12 cellular contexts compared by ENCODE assay signal in genomic region chr5:131270809-131271208, GRCh38. TPM values are rescaled to one million over a fixed set of nuclear protein-coding genes. Genes with fewer than 3 reads are reported as not detected.
DNase-seq lines count a peak whose midpoint lies in the region; ATAC-seq and TF ChIP-seq lines count a peak whose summit lies in the region.
"Had no signal": no experiment of that assay in that cellular context is flagged by ENCODE, and none has a peak within 500 bp of the region (broad histone marks: within the 10 kb centered on the region; RNA-seq: fewer than 3 reads in every experiment).

No MANE protein-coding gene starts in this region.

- peaks cover 4% of the 10 kb centered on the region for H3K27me3 Mint-ChIP-seq in CD4-positive, CD25-positive, alpha-beta regulatory T cell
- H3K27me3 Mint-ChIP-seq in HFFc6 (ENCODE audit: insufficient read depth): no peaks in the 10 kb centered on the region
- H3K27me3 Mint-ChIP-seq in activated T-helper 1 cell treated with anti-CD3 and anti-CD28 coated beads, Interleukin-12 subunit alpha, Interleukin-12 subunit beta, Interleukin-2, Interleukin-4 antibody, amounts not matched to agents 30 ng/mL and 10 ng/mL and 1 ng/mL, durations not matched to agents 14 hours and 24 hours and 36 hours (ENCODE audit: insufficient read depth): no peaks in the 10 kb centered on the region

- H3K27ac Mint-ChIP-seq in CD4-positive, CD25-positive, alpha-beta regulatory T cell: peak overlapping the region; percentile 40 to 89 (median 83)
- H3K27ac Mint-ChIP-seq in HFFc6: peak overlapping the region; percentile 44
- peak overlapping the region; percentile 95 for H3K27ac Mint-ChIP-seq in activated T-helper 1 cell treated with anti-CD3 and anti-CD28 coated beads, Interleukin-12 subunit alpha, Interleukin-12 subunit beta, Interleukin-2, Interleukin-4 antibody, amounts not matched to agents 30 ng/mL and 10 ng/mL and 1 ng/mL, durations not matched to agents 14 hours and 24 hours and 36 hours

- H3K9me3 Mint-ChIP-seq in CD4-positive, CD25-positive, alpha-beta regulatory T cell: no peaks in the 10 kb centered on the region
- no peaks in the 10 kb centered on the region for H3K9me3 Mint-ChIP-seq in HFFc6
- peaks cover 4% of the 10 kb centered on the region for H3K9me3 Mint-ChIP-seq in activated T-helper 1 cell treated with anti-CD3 and anti-CD28 coated beads, Interleukin-12 subunit alpha, Interleukin-12 subunit beta, Interleukin-2, Interleukin-4 antibody, amounts not matched to agents 30 ng/mL and 10 ng/mL and 1 ng/mL, durations not matched to agents 14 hours and 24 hours and 36 hours

- peak overlapping the region; percentile 90 for H3K4me3 ChIP-seq in CD4-positive, CD25-positive, alpha-beta regulatory T cell (ENCODE audit: low read depth, low read length)
- H3K4me3 ChIP-seq: stomach had no signal

- peaks cover 13% of the 10 kb centered on the region for H3K36me3 ChIP-seq in CD4-positive, CD25-positive, alpha-beta regulatory T cell (ENCODE audit: control insufficient read depth, insufficient read depth, low read length)
- H3K36me3 ChIP-seq: stomach had no signal

- no peaks in the 10 kb centered on the region for H3K9me3 ChIP-seq in CD4-positive, CD25-positive, alpha-beta regulatory T cell (ENCODE audit: control insufficient read depth in 2 of 2, low read length in 2 of 2)
- H3K9me3 ChIP-seq: stomach had no signal

- TF ChIP-seq CTCF in HFFc6 (IDR thresholded peaks at IDR 0.05): no peak

- peaks cover 29 to 82% (median 60%) of the 10 kb centered on the region in 4 donors for H3K4me1 Mint-ChIP-seq in CD4-positive, CD25-positive, alpha-beta regulatory T cell
- H3K4me1 Mint-ChIP-seq in HFFc6 (ENCODE audit: low read depth): peaks cover 47% of the 10 kb centered on the region
- peaks cover 57% of the 10 kb centered on the region for H3K4me1 Mint-ChIP-seq in activated T-helper 1 cell treated with anti-CD3 and anti-CD28 coated beads, Interleukin-12 subunit alpha, Interleukin-12 subunit beta, Interleukin-2, Interleukin-4 antibody, amounts not matched to agents 30 ng/mL and 10 ng/mL and 1 ng/mL, durations not matched to agents 14 hours and 24 hours and 36 hours (ENCODE audit: low read depth)

- H3K4me3 Mint-ChIP-seq in CD4-positive, CD25-positive, alpha-beta regulatory T cell: peak overlapping the region; percentile 75 to 95 (median 85)
- peak overlapping the region; percentile 55 for H3K4me3 Mint-ChIP-seq in HFFc6
- peak overlapping the region; percentile 81 for H3K4me3 Mint-ChIP-seq in activated T-helper 1 cell treated with anti-CD3 and anti-CD28 coated beads, Interleukin-12 subunit alpha, Interleukin-12 subunit beta, Interleukin-2, Interleukin-4 antibody, amounts not matched to agents 30 ng/mL and 10 ng/mL and 1 ng/mL, durations not matched to agents 14 hours and 24 hours and 36 hours

- peak overlapping the region; percentile 87 for H3K27ac ChIP-seq in CD4-positive, CD25-positive, alpha-beta regulatory T cell (ENCODE audit: insufficient read depth, low read length, poor library complexity, severe bottlenecking)

- peaks cover 17% of the 10 kb centered on the region for H3K36me3 Mint-ChIP-seq in CD4-positive, CD25-positive, alpha-beta regulatory T cell
- H3K36me3 Mint-ChIP-seq in HFFc6 (ENCODE audit: low read depth): peaks cover 13% of the 10 kb centered on the region
- H3K36me3 Mint-ChIP-seq in activated T-helper 1 cell treated with anti-CD3 and anti-CD28 coated beads, Interleukin-12 subunit alpha, Interleukin-12 subunit beta, Interleukin-2, Interleukin-4 antibody, amounts not matched to agents 30 ng/mL and 10 ng/mL and 1 ng/mL, durations not matched to agents 14 hours and 24 hours and 36 hours (ENCODE audit: low read depth): peaks cover 22% of the 10 kb centered on the region

- TF ChIP-seq POLR2A in erythroblast (IDR thresholded peaks at IDR 0.05; ENCODE audit: low read length): no peak

- intact Hi-C loops in activated T-helper 1 cell treated with anti-CD3 and anti-CD28 coated beads, Interleukin-12 subunit alpha, Interleukin-12 subunit beta, Interleukin-2, Interleukin-4 antibody, amounts not matched to agents 30 ng/mL and 10 ng/mL and 1 ng/mL, durations not matched to agents 14 hours and 24 hours and 36 hours (cut with micrococcal nuclease): no loop called here
- intact Hi-C loops in left cardiac atrium (cut with DNase I): no loop called here

- peaks cover 82% of the 10 kb centered on the region for H3K4me1 ChIP-seq in CD4-positive, CD25-positive, alpha-beta regulatory T cell (ENCODE audit: control insufficient read depth, insufficient read depth, low read length, poor library complexity, severe bottlenecking)

- no peak for ATAC-seq in CD4-positive, CD25-positive, alpha-beta regulatory T cell (ENCODE audit: low read depth in 2 of 2)
- ATAC-seq in left cardiac atrium (no peak), GM18511 (IDR thresholded peaks at IDR 0.05; ENCODE audit: unreplicated experiment) (no peak)

- H3K27me3 ChIP-seq in CD4-positive, CD25-positive, alpha-beta regulatory T cell (ENCODE audit: control insufficient read depth, insufficient read depth, low read length): no peaks in the 10 kb centered on the region
- H3K27me3 ChIP-seq: stomach had no signal

- no peak for DNase-seq in CD4-positive, CD25-positive, alpha-beta regulatory T cell
- DNase-seq in HFFc6 (peak; percentile 58), kidney tubule cell (ENCODE audit: low spot score) (peak; percentile 50), left cardiac atrium (no peak), NCI-H69 (lab: John Stamatoyannopoulos, UW) (no peak), erythroblast (lab: John Stamatoyannopoulos, UW) (no peak)
- DNase-seq in activated T-helper 1 cell treated with anti-CD3 and anti-CD28 coated beads, Interleukin-12 subunit alpha, Interleukin-12 subunit beta, Interleukin-2, Interleukin-4 antibody, amounts not matched to agents 30 ng/mL and 10 ng/mL and 1 ng/mL, durations not matched to agents 14 hours and 24 hours and 36 hours (ENCODE audit: low spot score): no peak
- DNase-seq: DMS79 treated with DMSO at 0.1 percent for 48 hours, foreskin melanocyte, NCI-H510A, stomach had no signal

RNA-seq across cellular contexts. Expression of gene CDC42SE2, which starts 7.0 kb away (rescaled TPM):
- total RNA-seq in CD4-positive, CD25-positive, alpha-beta regulatory T cell: 241 TPM
- polyA plus RNA-seq in CD4-positive, CD25-positive, alpha-beta regulatory T cell: 100 to 1,000 TPM; 351 to 429 (median 379) TPM
- total RNA-seq in HFFc6 (2021; fragmentation: NEBNext Ultra II Directional; extraction: Animal tissue kit (Norgen Biotek cat#: 25700)): 10 to 100 TPM; 14.2 to 18.0 (median 16.4) TPM
- total RNA-seq in activated T-helper 1 cell treated with anti-CD3 and anti-CD28 coated beads, Interleukin-12 subunit alpha, Interleukin-12 subunit beta, Interleukin-2, Interleukin-4 antibody, amounts not matched to agents 30 ng/mL and 10 ng/mL and 1 ng/mL, durations not matched to agents 14 hours and 24 hours and 36 hours: 100.0 and 103 TPM in 2 replicates
- total RNA-seq in left cardiac atrium: 10 to 100 TPM; 12.8 to 15.4 TPM

Comparison
In these comparisons a context has a peak if more than half of its experiments do, and no peak if none do; other contexts are left out.
1. DNase-seq: peak in HFFc6 (single experiment) and kidney tubule cell (single experiment); none in CD4-positive, CD25-positive, alpha-beta regulatory T cell (0 of 3), activated T-helper 1 cell treated with anti-CD3 and anti-CD28 coated beads, Interleukin-12 subunit alpha, Interleukin-12 subunit beta, Interleukin-2, Interleukin-4 antibody, amounts not matched to agents 30 ng/mL and 10 ng/mL and 1 ng/mL, durations not matched to agents 14 hours and 24 hours and 36 hours (single experiment), left cardiac atrium (single experiment), NCI-H69 (single experiment) and erythroblast (0 of 2).
2. H3K27ac Mint-ChIP-seq: peak in every context shown above with its lines; median percentile 95 in activated T-helper 1 cell treated with anti-CD3 and anti-CD28 coated beads, Interleukin-12 subunit alpha, Interleukin-12 subunit beta, Interleukin-2, Interleukin-4 antibody, amounts not matched to agents 30 ng/mL and 10 ng/mL and 1 ng/mL, durations not matched to agents 14 hours and 24 hours and 36 hours; 83 in CD4-positive, CD25-positive, alpha-beta regulatory T cell; 44 in HFFc6.
3. Peak in every context shown above with its lines, with median percentiles within 50 percentile points of each other: H3K4me3 Mint-ChIP-seq.